Comparison of ENCODE assay signal across 15 cellular contexts in genomic region chr7:129184979-129185670, GRCh38. TPM values are rescaled to one million over a fixed set of nuclear protein-coding genes. Genes with fewer than 3 reads are reported as not detected.
"Had no signal": no experiment of that assay in that cellular context is flagged by ENCODE, and none has a peak within 500 bp of the region (broad histone marks: within the 10 kb centered on the region; RNA-seq: fewer than 3 reads in every experiment).

No MANE protein-coding gene starts in this region.

- H3K4me3 Mint-ChIP-seq: activated naive CD4-positive, alpha-beta T cell treated with anti-CD3 and anti-CD28 coated beads for 36 hours; activated T-helper 17 cell treated with anti-CD3 and anti-CD28 coated beads, Interleukin-2, amount 50 U/mL, for 72 hours; immature natural killer cell; natural killer cell treated with Interleukin-12 subunit alpha and Interleukin-12 subunit beta and Interleukin-15 and Interleukin-18, amount 100 ng/mL, for 72 hours had no signal

- DNase-seq: activated CD4-positive, alpha-beta T cell treated with anti-CD3 and anti-CD28 coated beads for 48 hours; activated CD8-positive, alpha-beta memory T cell treated with anti-CD3 and anti-CD28 coated beads for 24 hours; activated naive CD4-positive, alpha-beta T cell treated with anti-CD3 and anti-CD28 coated beads for 36 hours; caudate nucleus; colonic mucosa; effector CD4-positive, alpha-beta T cell; immature natural killer cell; left colon; mucosa of descending colon; T1000; transverse colon; WERI-Rb-1 had no signal

- H3K27ac Mint-ChIP-seq: activated naive CD4-positive, alpha-beta T cell treated with anti-CD3 and anti-CD28 coated beads for 36 hours; activated T-helper 17 cell treated with anti-CD3 and anti-CD28 coated beads, Interleukin-2, amount 50 U/mL, for 72 hours; immature natural killer cell; natural killer cell treated with Interleukin-12 subunit alpha and Interleukin-12 subunit beta and Interleukin-15 and Interleukin-18, amount 100 ng/mL, for 72 hours had no signal

- H3K27ac ChIP-seq: colonic mucosa, transverse colon, WERI-Rb-1 had no signal

- H3K4me1 ChIP-seq: colonic mucosa had no signal

- H3K9me3 ChIP-seq: colonic mucosa, mucosa of descending colon, transverse colon had no signal

- H3K4me3 ChIP-seq: colonic mucosa, mucosa of descending colon, transverse colon had no signal

- H3K36me3 ChIP-seq: colonic mucosa, transverse colon, WERI-Rb-1 had no signal

- ATAC-seq: activated T-helper 17 cell treated with anti-CD3 and anti-CD28 coated beads, Interleukin-2, amount 50 U/mL, for 72 hours; left colon; mucosa of descending colon; natural killer cell treated with Interleukin-12 subunit alpha and Interleukin-12 subunit beta and Interleukin-15 and Interleukin-18, amount 100 ng/mL, for 72 hours had no signal

- FAIRE-seq: endothelial cell of umbilical vein had no signal

- H3K9me3 Mint-ChIP-seq: activated naive CD4-positive, alpha-beta T cell treated with anti-CD3 and anti-CD28 coated beads for 36 hours; activated T-helper 17 cell treated with anti-CD3 and anti-CD28 coated beads, Interleukin-2, amount 50 U/mL, for 72 hours; immature natural killer cell; natural killer cell treated with Interleukin-12 subunit alpha and Interleukin-12 subunit beta and Interleukin-15 and Interleukin-18, amount 100 ng/mL, for 72 hours had no signal

RNA-seq across cellular contexts. Expression of gene SMO, which starts 3.3 kb away (rescaled TPM):
- polyA plus RNA-seq: immature natural killer cell had no signal

RNA-seq across cellular contexts. Expression of gene TSPAN33, which starts 40.6 kb away (rescaled TPM):
- total RNA-seq: endothelial cell of umbilical vein had no signal
